In the genomic region with DNA sequence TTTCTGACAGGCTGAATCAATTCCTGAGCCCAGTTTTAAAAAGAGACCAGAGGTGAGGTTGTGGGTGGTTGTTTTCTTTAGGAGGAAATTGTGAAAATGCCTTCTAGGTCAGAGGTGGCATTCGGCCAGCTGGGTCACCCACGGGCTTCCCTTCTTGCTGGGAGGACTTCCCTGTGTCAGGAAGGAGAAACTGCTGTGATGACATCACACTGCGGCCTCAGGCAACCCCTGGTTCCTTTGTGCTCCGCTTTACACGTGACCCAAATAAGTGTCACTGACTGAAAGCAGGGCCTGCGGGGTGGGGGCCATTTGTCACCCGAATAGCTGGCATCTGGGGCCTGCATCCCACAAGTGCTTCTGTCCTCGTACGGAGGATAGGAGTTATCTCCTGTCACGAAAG, we compare ENCODE assay signal across 10 cellular contexts. TPM values are rescaled to one million over a fixed set of nuclear protein-coding genes. Genes with fewer than 3 reads are reported as not detected.
DNase-seq lines count a peak whose midpoint lies in the region; ATAC-seq and TF ChIP-seq lines count a peak whose summit lies in the region.
"Had no signal": no experiment of that assay in that cellular context is flagged by ENCODE, and none has a peak within 500 bp of the region (broad histone marks: within the 10 kb centered on the region; RNA-seq: fewer than 3 reads in every experiment).

No MANE protein-coding gene starts in this region.

- no peaks in the 10 kb centered on the region for H3K27me3 ChIP-seq in SK-N-SH (ENCODE audit: insufficient read depth)
- no peaks in the 10 kb centered on the region for H3K27me3 ChIP-seq in lower lobe of right lung (ENCODE audit: low read depth)
- no peaks in the 10 kb centered on the region for H3K27me3 ChIP-seq in aorta (ENCODE audit: control insufficient read depth in 1 of 2, insufficient read depth in 2 of 2, low read length in 1 of 2)

- no peak overlapping the region for H2AFZ ChIP-seq in SK-N-SH (ENCODE audit: low read depth)

- no peak overlapping the region for H3K4me2 ChIP-seq in SK-N-SH
- H3K4me2 ChIP-seq: A549 had no signal

- TF ChIP-seq RAD21 in SK-N-SH (IDR thresholded peaks at IDR 0.05; ENCODE audit: low read length) = no peak

- TF ChIP-seq EP300 in SK-N-SH (IDR thresholded peaks at IDR 0.05; ENCODE audit: borderline replicate concordance in 1 of 2, low read depth in 1 of 2, low read length in 1 of 2) = no peak

- DNase-seq in SK-N-SH (peak; percentile 51), choroid plexus epithelial cell (ENCODE audit: low read depth) (peak; percentile 86), lower lobe of right lung (peak; percentile 93), aorta (peak; percentile 90 to 92)

- H3K4me1 ChIP-seq in SK-N-SH (ENCODE audit: control insufficient read depth in 1 of 2, insufficient read depth in 2 of 2, low read depth in 1 of 2, low read length in 1 of 2) (peaks cover 11 to 40% of the 10 kb centered on the region in 2 experiments; a peak in 3 of 4 replicates), lower lobe of right lung (peaks cover 41% of the 10 kb centered on the region), aorta (ENCODE audit: control insufficient read depth in 1 of 2, insufficient read depth in 2 of 2, low read length in 2 of 2) (no peaks in the 10 kb centered on the region)
- H3K4me1 ChIP-seq: A549 had no signal

- intact Hi-C loops in lower lobe of right lung (cut with DNase I) = no loop called here
- intact Hi-C loops in aorta (cut with DNase I) = no loop called here

- H3K4me3 ChIP-seq in SK-N-SH (ENCODE audit: low read depth in 2 of 2, low read length in 1 of 2) (no peak overlapping the region), choroid plexus epithelial cell (ENCODE audit: low read depth, low read length) (no peak overlapping the region), lower lobe of right lung (no peak overlapping the region), aorta (ENCODE audit: low read length in 2 of 2) (no peak overlapping the region)
- H3K4me3 ChIP-seq: A549 had no signal

- CTCF ChIA-PET in SK-N-SH (lab: Yijun Ruan, JAX) = interaction anchor here (0.7 to 1.7 kb wide), 3 partner anchors 13 to 76 kb away, joined by 3 to 4 read pairs (median 3); no protein-coding TSS in a partner anchor

- ATAC-seq in SK-N-SH treated with all-trans-retinoic acid at 6 μM for 48 hours = no peak
- peak; percentile 88 to 89 for ATAC-seq in lower lobe of right lung
- ATAC-seq in aorta (ENCODE audit: low FRiP score) = peak; percentile 76
- no peak for ATAC-seq in HG02623 (IDR thresholded peaks at IDR 0.05; ENCODE audit: unreplicated experiment)
- ATAC-seq in HG03520 (IDR thresholded peaks at IDR 0.05; ENCODE audit: unreplicated experiment) = no peak
- no peak for ATAC-seq in GM21423 (IDR thresholded peaks at IDR 0.05; ENCODE audit: unreplicated experiment)
- ATAC-seq: A549 had no signal

- H3K9me2 ChIP-seq in SK-N-SH = no peaks in the 10 kb centered on the region

- no peaks in the 10 kb centered on the region for H3K79me2 ChIP-seq in SK-N-SH (ENCODE audit: insufficient read depth)

- H3K9me3 ChIP-seq in SK-N-SH (no peaks in the 10 kb centered on the region), lower lobe of right lung (no peaks in the 10 kb centered on the region), aorta (ENCODE audit: control insufficient read depth, low read length) (no peaks in the 10 kb centered on the region)
- H3K9me3 ChIP-seq: A549 had no signal

- no peak overlapping the region for H3K9ac ChIP-seq in SK-N-SH

- peaks cover 6 to 19% of the 10 kb centered on the region in 2 experiments for H3K36me3 ChIP-seq in SK-N-SH (replicated peaks in 1 of 2; ENCODE audit: control insufficient read depth in 1 of 2, insufficient read depth in 2 of 2, low read length in 1 of 2)
- H3K36me3 ChIP-seq in lower lobe of right lung = no peaks in the 10 kb centered on the region
- H3K36me3 ChIP-seq in aorta (ENCODE audit: control insufficient read depth in 1 of 2, insufficient read depth in 2 of 2, low read length in 1 of 2) = no peaks in the 10 kb centered on the region

- no peaks in the 10 kb centered on the region for H4K20me1 ChIP-seq in SK-N-SH (ENCODE audit: insufficient read depth)

- no peaks in the 10 kb centered on the region for H3F3A ChIP-seq in SK-N-SH (replicated peaks; ENCODE audit: insufficient read depth)

- 60% methylated on average over 10 of the region's 10 CpGs for WGBS in SK-N-SH (ENCODE audit: low lambda C conversion rate)
- WGBS in aorta, 2 donors = 58 to 71% methylated on average over 10 of the region's 10 CpGs

- TF ChIP-seq CTCF in SK-N-SH (IDR thresholded peaks at IDR 0.05) (no peak), choroid plexus epithelial cell (conservative IDR thresholded peaks at IDR 0.05; ENCODE audit: low read depth, low read length) (no peak), lower lobe of right lung (IDR thresholded peaks at IDR 0.05) (no peak)

- peak overlapping the region in 1 of 2 experiments; percentile 43; a peak in 2 of 4 replicates for H3K27ac ChIP-seq in SK-N-SH (ENCODE audit: low read depth in 2 of 2, low read length in 1 of 2)
- H3K27ac ChIP-seq in lower lobe of right lung = peak overlapping the region; percentile 51
- H3K27ac ChIP-seq in aorta (ENCODE audit: low read depth in 1 of 2, low read length in 2 of 2) = no peak overlapping the region
- H3K27ac ChIP-seq: A549 had no signal

- POLR2A ChIA-PET in SK-N-SH (lab: Yijun Ruan, JAX) = interaction anchor here (1.1 kb wide), 1 partner anchor 23 kb away, joined by 3 read pairs; no protein-coding TSS in a partner anchor

TF ChIP-seq in SK-N-SH, 30 proteins besides CTCF, POLR2A, EP300 and RAD21:
- TF ChIP-seq RFX5 (IDR thresholded peaks at IDR 0.05; ENCODE audit: low read length) = no peak

TF ChIP-seq in SK-N-SH treated with all-trans-retinoic acid at 6 μM for 48 hours, 23 proteins besides CTCF, POLR2A, EP300 and RAD21:
- TF ChIP-seq GLIS3 (CRISPR knock-in tag; IDR thresholded peaks at IDR 0.05) = no peak
- TF ChIP-seq ZNF565 (CRISPR knock-in tag; conservative IDR thresholded peaks at IDR 0.05; ENCODE audit: low read depth) = no peak
- no peak for TF ChIP-seq ZFP3 (CRISPR knock-in tag; IDR thresholded peaks at IDR 0.05)
- TF ChIP-seq ESRRG (CRISPR knock-in tag; IDR thresholded peaks at IDR 0.05) = no peak
- TF ChIP-seq CSDC2 (CRISPR knock-in tag; IDR thresholded peaks at IDR 0.05) = no peak

RNA-seq across cellular contexts. Expression of a gene that starts 39.7 kb away (rescaled TPM):
- polyA plus RNA-seq in SK-N-SH (2012; rRNA removed) = 1.1 and 1.3 TPM in 2 replicates
- polyA plus RNA-seq in SK-N-SH (2012; cell fraction: cytosol; rRNA removed) = 1.2 and 1.6 TPM in 2 replicates
- 0.18 and 0.26 TPM in 2 replicates for polyA plus RNA-seq in SK-N-SH (2012; cell fraction: nucleus; rRNA removed)
- 4.9 TPM for total RNA-seq in lower lobe of right lung
- not detected for total RNA-seq in aorta
- polyA plus RNA-seq in aorta = not detected
- total RNA-seq: mesothelial cell of epicardium had no signal

RNA-seq across cellular contexts. Expression of a gene that starts 43.3 kb away (rescaled TPM):
- polyA plus RNA-seq in SK-N-SH (2012; rRNA removed) = 6.6 and 7.1 TPM in 2 replicates
- polyA plus RNA-seq in SK-N-SH (2012; cell fraction: cytosol; rRNA removed) = 4.7 and 5.3 TPM in 2 replicates
- polyA plus RNA-seq in SK-N-SH (2012; cell fraction: nucleus; rRNA removed) = 5.2 and 5.7 TPM in 2 replicates
- total RNA-seq in lower lobe of right lung = 15.5 TPM
- total RNA-seq in aorta = 1 to 10 TPM; 2.6 to 3.5 TPM
- under 1 TPM in 1 of 2 donors, not detected in 1; 0.18 TPM for polyA plus RNA-seq in aorta

Comparison
In these comparisons a context has a peak if more than half of its experiments do, and no peak if none do; other contexts are left out.
1. ATAC-seq: peak in lower lobe of right lung (2 of 2) and aorta (single experiment); none in SK-N-SH treated with all-trans-retinoic acid at 6 μM for 48 hours (single experiment), HG02623 (single experiment), HG03520 (single experiment) and GM21423 (single experiment).
2. Peak in every context shown above with its lines, with median percentiles within 50 percentile points of each other: DNase-seq.